10 cellular contexts compared by ENCODE assay signal in genomic region chr12:47868041-47868440, GRCh38. TPM values are rescaled to one million over a fixed set of nuclear protein-coding genes. Genes with fewer than 3 reads are reported as not detected.
DNase-seq lines count a peak whose midpoint lies in the region; ATAC-seq and TF ChIP-seq lines count a peak whose summit lies in the region.
"Had no signal": no experiment of that assay in that cellular context is flagged by ENCODE, and none has a peak within 500 bp of the region (broad histone marks: within the 10 kb centered on the region; RNA-seq: fewer than 3 reads in every experiment).

No MANE protein-coding gene starts in this region.

- H3K36me3 ChIP-seq in HEK293 (ENCODE audit: control insufficient read depth in 2 of 2, insufficient read depth in 1 of 2, low read length in 2 of 2) = no peaks in the 10 kb centered on the region
- no peaks in the 10 kb centered on the region for H3K36me3 ChIP-seq in MM.1S (replicated peaks; ENCODE audit: insufficient read depth, low read length)
- H3K36me3 ChIP-seq: adrenal gland, gastroesophageal sphincter had no signal

- H3K4me2 ChIP-seq in MM.1S (ENCODE audit: low read depth, low read length) = peak overlapping the region; percentile 66; the same call in 1 of the 2 replicates

- no peaks in the 10 kb centered on the region for H3K9me3 ChIP-seq in HEK293 (ENCODE audit: control insufficient read depth, insufficient read depth, low read depth, low read length)
- no peaks in the 10 kb centered on the region for H3K9me3 ChIP-seq in MM.1S (replicated peaks; ENCODE audit: insufficient read depth, low read length)
- H3K9me3 ChIP-seq: adrenal gland, gastroesophageal sphincter had no signal

- peaks cover 37% of the 10 kb centered on the region for H3F3A ChIP-seq in MM.1S (ENCODE audit: insufficient read depth, low read length)

- no peak overlapping the region for H2AFZ ChIP-seq in MM.1S (ENCODE audit: low read length)

- no peaks in the 10 kb centered on the region for H3K9me2 ChIP-seq in MM.1S (replicated peaks; ENCODE audit: insufficient read depth, low read length)

- H3K27me3 ChIP-seq in MM.1S (replicated peaks; ENCODE audit: insufficient read depth, low read length) = no peaks in the 10 kb centered on the region
- H3K27me3 ChIP-seq: adrenal gland, gastroesophageal sphincter had no signal

- POLR2A ChIA-PET in HEK293 (lab: Yijun Ruan, JAX) = no interaction called here

- no peak overlapping the region for H3K9ac ChIP-seq in MM.1S (ENCODE audit: low read length)

- H4K20me1 ChIP-seq in MM.1S (ENCODE audit: insufficient read depth, low read length) = no peaks in the 10 kb centered on the region

- CTCF ChIA-PET in HEK293 (lab: Yijun Ruan, JAX) = interaction anchor here (1.3 to 1.5 kb wide), 2 partner anchors 9 to 30 kb away, joined by 3 to 6 read pairs; no protein-coding TSS in a partner anchor

- TF ChIP-seq CTCF in HEK293 (tag by site-specific recombination; IDR thresholded peaks at IDR 0.05) = no peak
- TF ChIP-seq CTCF in MM.1S (IDR thresholded peaks at IDR 0.05; ENCODE audit: low read length) = no peak

- H3K4me1 ChIP-seq in HEK293 (ENCODE audit: control insufficient read depth, insufficient read depth, low read length) (no peaks in the 10 kb centered on the region), MM.1S (ENCODE audit: low read length) (peaks cover 54% of the 10 kb centered on the region)

- H3K27ac ChIP-seq in HEK293 (ENCODE audit: extremely low read depth, low read depth, low read length) = no peak overlapping the region
- H3K27ac ChIP-seq in MM.1S (ENCODE audit: low read length) = peak overlapping the region; percentile 86; the same call in 1 of the 2 replicates
- H3K27ac ChIP-seq: adrenal gland, gastroesophageal sphincter had no signal

- H3K79me2 ChIP-seq in MM.1S (ENCODE audit: low read length) = peaks cover 38% of the 10 kb centered on the region

- H3K4me3 ChIP-seq in HEK293 (ENCODE audit: low read depth, low read length) = no peak overlapping the region
- H3K4me3 ChIP-seq in MM.1S (ENCODE audit: low read length) = no peak overlapping the region
- H3K4me3 ChIP-seq: adrenal gland, gastroesophageal sphincter had no signal

- DNase-seq in MM.1S = no peak
- peak; percentile 29 to 59 for DNase-seq in lung microvascular endothelial cell (ENCODE audit: low read depth in 2 of 2)
- no peak for DNase-seq in inferior parietal cortex (ENCODE audit: extremely low spot score)
- DNase-seq in GDM1 (lab: John Stamatoyannopoulos, UW) = no peak
- DNase-seq in OCI-M1 (lab: John Stamatoyannopoulos, UW) = no peak
- DNase-seq: SW 1271 had no signal

- peak; percentile 17 for ATAC-seq in GM19035 (IDR thresholded peaks at IDR 0.05; ENCODE audit: unreplicated experiment)

TF ChIP-seq in HEK293, 187 proteins besides CTCF, POLR2A, EP300 and RAD21:
- peak; percentile 25; the same call in 1 of the 2 replicates for TF ChIP-seq ZIC2 (tag by site-specific recombination; IDR thresholded peaks at IDR 0.05)
- TF ChIP-seq ZNF423 (tag by site-specific recombination; IDR thresholded peaks at IDR 0.05) = no peak

RNA-seq across cellular contexts. Expression of gene VDR, which starts 36.8 kb away (rescaled TPM):
- total RNA-seq in lung microvascular endothelial cell = not detected in 2 replicates

RNA-seq across cellular contexts. Expression of gene HDAC7, which starts 48.3 kb away (rescaled TPM):
- total RNA-seq in lung microvascular endothelial cell = 30.5 and 31.7 TPM in 2 replicates

Comparison
In these comparisons a context has a peak if more than half of its experiments do, and no peak if none do; other contexts are left out.
1. DNase-seq: peak in lung microvascular endothelial cell (2 of 2); none in MM.1S (single experiment), inferior parietal cortex (single experiment), GDM1 (single experiment) and OCI-M1 (single experiment).